In the genomic region with DNA sequence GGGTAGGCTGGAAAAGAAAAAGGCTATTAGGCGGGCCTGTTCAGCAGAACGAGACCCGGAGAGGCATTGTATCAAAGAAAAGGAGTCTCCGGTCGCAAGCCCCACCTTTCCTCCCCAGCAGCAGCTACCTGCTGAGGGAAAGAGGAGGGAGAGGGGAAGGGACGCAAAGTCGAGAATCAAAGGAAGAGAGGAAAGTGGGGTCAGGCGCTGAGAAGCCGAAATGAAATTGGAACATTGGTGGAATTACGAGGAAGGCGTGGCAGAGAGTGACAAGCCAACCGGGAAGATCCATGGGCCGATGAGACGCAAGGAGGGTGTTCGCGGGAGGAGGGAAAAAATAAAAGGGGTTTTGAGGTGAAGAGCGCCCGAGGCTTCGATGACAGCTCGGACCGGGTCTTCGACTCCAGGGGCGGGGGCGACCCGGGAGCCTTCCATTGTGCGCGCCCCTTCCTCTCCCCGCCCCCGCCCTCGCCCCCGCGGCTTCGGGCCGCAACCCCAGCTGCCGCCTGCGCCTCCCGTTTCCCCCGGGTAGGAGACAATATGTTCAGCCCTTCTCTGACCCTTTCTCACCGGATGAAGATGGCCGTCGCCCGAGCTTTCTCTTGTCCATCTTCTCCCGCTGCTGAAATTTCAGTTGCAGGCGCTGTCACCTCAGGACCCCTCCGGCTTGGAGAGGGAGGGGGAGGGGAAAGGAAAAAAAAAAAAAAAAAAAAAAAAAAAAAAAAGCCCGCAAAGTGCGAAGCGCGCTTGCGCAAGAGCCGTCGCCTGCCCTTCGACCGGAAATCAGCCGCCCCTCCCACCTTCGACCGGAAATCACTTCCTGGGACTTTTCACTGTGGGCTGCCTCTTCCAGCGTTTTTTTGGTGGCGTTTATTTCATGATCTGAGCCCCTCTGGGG, we compare ENCODE assay signal across 8 cellular contexts. TPM values are rescaled to one million over a fixed set of nuclear protein-coding genes. Genes with fewer than 3 reads are reported as not detected.
DNase-seq lines count a peak whose midpoint lies in the region; ATAC-seq and TF ChIP-seq lines count a peak whose summit lies in the region.

A gene with protein sequence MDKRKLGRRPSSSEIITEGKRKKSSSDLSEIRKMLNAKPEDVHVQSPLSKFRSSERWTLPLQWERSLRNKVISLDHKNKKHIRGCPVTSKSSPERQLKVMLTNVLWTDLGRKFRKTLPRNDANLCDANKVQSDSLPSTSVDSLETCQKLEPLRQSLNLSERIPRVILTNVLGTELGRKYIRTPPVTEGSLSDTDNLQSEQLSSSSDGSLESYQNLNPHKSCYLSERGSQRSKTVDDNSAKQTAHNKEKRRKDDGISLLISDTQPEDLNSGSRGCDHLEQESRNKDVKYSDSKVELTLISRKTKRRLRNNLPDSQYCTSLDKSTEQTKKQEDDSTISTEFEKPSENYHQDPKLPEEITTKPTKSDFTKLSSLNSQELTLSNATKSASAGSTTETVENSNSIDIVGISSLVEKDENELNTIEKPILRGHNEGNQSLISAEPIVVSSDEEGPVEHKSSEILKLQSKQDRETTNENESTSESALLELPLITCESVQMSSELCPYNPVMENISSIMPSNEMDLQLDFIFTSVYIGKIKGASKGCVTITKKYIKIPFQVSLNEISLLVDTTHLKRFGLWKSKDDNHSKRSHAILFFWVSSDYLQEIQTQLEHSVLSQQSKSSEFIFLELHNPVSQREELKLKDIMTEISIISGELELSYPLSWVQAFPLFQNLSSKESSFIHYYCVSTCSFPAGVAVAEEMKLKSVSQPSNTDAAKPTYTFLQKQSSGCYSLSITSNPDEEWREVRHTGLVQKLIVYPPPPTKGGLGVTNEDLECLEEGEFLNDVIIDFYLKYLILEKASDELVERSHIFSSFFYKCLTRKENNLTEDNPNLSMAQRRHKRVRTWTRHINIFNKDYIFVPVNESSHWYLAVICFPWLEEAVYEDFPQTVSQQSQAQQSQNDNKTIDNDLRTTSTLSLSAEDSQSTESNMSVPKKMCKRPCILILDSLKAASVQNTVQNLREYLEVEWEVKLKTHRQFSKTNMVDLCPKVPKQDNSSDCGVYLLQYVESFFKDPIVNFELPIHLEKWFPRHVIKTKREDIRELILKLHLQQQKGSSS (minus strand): TSS at position 692 of the 898 bp plus-strand sequence. CDS start 82 bp downstream, at position 610.

- peak; percentile 63 for ATAC-seq in CD8-positive, alpha-beta T cell
- peak; percentile 25 for ATAC-seq in GM19468 (IDR thresholded peaks at IDR 0.05; ENCODE audit: extremely low read depth, unreplicated experiment)

- H4K20me1 ChIP-seq in OCI-LY7 (ENCODE audit: insufficient read depth, low read length) = no peaks in the 10 kb centered on the region

- no peaks in the 10 kb centered on the region for H3K9me3 Mint-ChIP-seq in CD8-positive, alpha-beta T cell

- DNase-seq in CD8-positive, alpha-beta T cell = peak; percentile 38 to 85 (median 72)
- DNase-seq in OCI-LY7 (ENCODE audit: low spot score) = peak; percentile 86
- peak; percentile 74 for DNase-seq in activated T-cell treated with anti-CD3 and anti-CD28 coated beads, Interleukin-2, amount 50 U/mL, for 1 hour
- DNase-seq in epithelial cell of proximal tubule (ENCODE audit: low read depth) = peak; percentile 32
- peak; percentile 84 for DNase-seq in stimulated activated CD8-positive, alpha-beta memory T cell treated with anti-CD3 and anti-CD28 coated beads, Interleukin-4, amount 100 ng/mL, for 48 hours

- peak within 1 kb of the TSS; percentile 67 for H3K4me3 ChIP-seq in CD8-positive, alpha-beta T cell (ENCODE audit: low read depth, low read length)
- peak within 1 kb of the TSS; percentile 82 for H3K4me3 ChIP-seq in HUES64 (ENCODE audit: low read length)
- peak within 1 kb of the TSS; percentile 85 for H3K4me3 ChIP-seq in OCI-LY7 (ENCODE audit: low read depth, low read length, poor library complexity, severe bottlenecking)
- peak within 1 kb of the TSS; percentile 89 for H3K4me3 ChIP-seq in epithelial cell of proximal tubule (ENCODE audit: low read depth, low read length)
- H3K4me3 ChIP-seq in mucosa of rectum (ENCODE audit: low read length in 2 of 2) = peak within 1 kb of the TSS; percentile 87 to 93

- POLR2A ChIA-PET in CD8-positive, alpha-beta T cell (lab: Charles Lee) = interaction anchor here (0.7 to 2.7 kb wide), 15 partner anchors 8 to 212 kb away, joined by 3 to 17 read pairs (median 4); a partner anchor contains a TSS
- POLR2A ChIA-PET in OCI-LY7 (lab: Charles Lee) = interaction anchor here (0.5 to 3.4 kb wide), 12 partner anchors 8 to 716 kb away, joined by 3 to 11 read pairs (median 3); a partner anchor contains a TSS

- H3K9me3 ChIP-seq in CD8-positive, alpha-beta T cell (ENCODE audit: low read length) = no peaks in the 10 kb centered on the region
- H3K9me3 ChIP-seq in HUES64 (ENCODE audit: insufficient read depth, low read depth, low read length) (no peaks in the 10 kb centered on the region; the same call in 1 of the 2 replicates), OCI-LY7 (ENCODE audit: low read length) (no peaks in the 10 kb centered on the region), mucosa of rectum (ENCODE audit: control insufficient read depth in 2 of 2, low read length in 2 of 2) (no peaks in the 10 kb centered on the region)

- WGBS in HUES64 = under 1% methylated on average over 59 of the region's 59 CpGs

- H3K9me2 ChIP-seq in OCI-LY7 (ENCODE audit: insufficient read depth, low read length) = no peaks in the 10 kb centered on the region

- peaks cover 17% of the 10 kb centered on the region for H3K79me2 ChIP-seq in OCI-LY7 (ENCODE audit: insufficient read depth, low read depth, low read length)

- peaks cover 19% of the 10 kb centered on the region for H3K36me3 Mint-ChIP-seq in CD8-positive, alpha-beta T cell

- H2AFZ ChIP-seq in OCI-LY7 (ENCODE audit: low read length) = peak within 1 kb of the TSS; percentile 100

- intact Hi-C loops in CD8-positive, alpha-beta T cell (cut with DNase I, micrococcal nuclease) = loop anchor here (1.0 to 5.0 kb wide), 6 partner anchors 35 to 164 kb away; a partner anchor contains a TSS
- intact Hi-C loops in OCI-LY7 (cut with micrococcal nuclease; ENCODE audit: unreplicated experiment) = loop anchor here (2.0 kb wide), 2 partner anchors 48 to 164 kb away; a partner anchor contains a TSS

- H3K4me2 ChIP-seq in OCI-LY7 (ENCODE audit: low read length) = peak within 1 kb of the TSS; percentile 87

- BruUV-seq in OCI-LY7 (replicated peaks; lab: Mats Ljungman, UMichigan) = TSS peak; percentile 63

- no peaks in the 10 kb centered on the region for H3K27me3 ChIP-seq in CD8-positive, alpha-beta T cell (ENCODE audit: insufficient read depth, low read length)
- H3K27me3 ChIP-seq in HUES64 (ENCODE audit: insufficient read depth, low read length) (no peaks in the 10 kb centered on the region), mucosa of rectum (ENCODE audit: control insufficient read depth in 2 of 2, insufficient read depth in 2 of 2, low read length in 2 of 2) (peaks cover 0 to 3% of the 10 kb centered on the region in 2 donors)

- CTCF ChIA-PET in CD8-positive, alpha-beta T cell (lab: Charles Lee) = interaction anchor here (0.6 to 2.8 kb wide), 8 partner anchors 10 to 158 kb away, joined by 3 to 8 read pairs (median 3); a partner anchor contains a TSS
- CTCF ChIA-PET in OCI-LY7 (lab: Charles Lee; ENCODE audit: unreplicated experiment) = interaction anchor here (1.1 kb wide), 1 partner anchor 9 kb away, joined by 4 read pairs; no protein-coding TSS in a partner anchor

- peaks cover 28% of the 10 kb centered on the region for H3K4me1 ChIP-seq in CD8-positive, alpha-beta T cell (ENCODE audit: insufficient read depth, low read length)
- H3K4me1 ChIP-seq in HUES64 (ENCODE audit: insufficient read depth, low read length) (peaks cover 7% of the 10 kb centered on the region; the same call in 1 of the 2 replicates), OCI-LY7 (ENCODE audit: insufficient read depth, low read length, poor library complexity, severe bottlenecking) (peaks cover 13% of the 10 kb centered on the region), mucosa of rectum (ENCODE audit: control insufficient read depth in 2 of 2, insufficient read depth in 2 of 2, low read length in 2 of 2) (peaks cover 2 to 6% of the 10 kb centered on the region in 2 donors)

- H3K9ac ChIP-seq in HUES64 (ENCODE audit: low read depth, low read length) (peak within 1 kb of the TSS; percentile 71), mucosa of rectum (ENCODE audit: low read depth in 1 of 2, low read length in 2 of 2) (peak within 1 kb of the TSS; percentile 88 to 92)

- H3K4me1 Mint-ChIP-seq in CD8-positive, alpha-beta T cell (ENCODE audit: low read depth) = peaks cover 59% of the 10 kb centered on the region

- H3K4me3 Mint-ChIP-seq in CD8-positive, alpha-beta T cell = peak within 1 kb of the TSS; percentile 100

- H3K27ac Mint-ChIP-seq in CD8-positive, alpha-beta T cell = peak within 1 kb of the TSS; percentile 99

- no peaks in the 10 kb centered on the region for H3K36me3 ChIP-seq in CD8-positive, alpha-beta T cell (ENCODE audit: insufficient read depth, low read length)
- H3K36me3 ChIP-seq in HUES64 (ENCODE audit: insufficient read depth, low read length) = no peaks in the 10 kb centered on the region
- no peaks in the 10 kb centered on the region for H3K36me3 ChIP-seq in OCI-LY7 (ENCODE audit: insufficient read depth, low read length)
- no peaks in the 10 kb centered on the region for H3K36me3 ChIP-seq in mucosa of rectum (ENCODE audit: control insufficient read depth in 2 of 2, insufficient read depth in 2 of 2, low read length in 2 of 2)

- H3K27ac ChIP-seq in CD8-positive, alpha-beta T cell (ENCODE audit: low read depth, low read length) = peak within 1 kb of the TSS; percentile 75
- H3K27ac ChIP-seq in HUES64 (ENCODE audit: low read depth, low read length) = peak within 1 kb of the TSS; percentile 80
- peak within 1 kb of the TSS; percentile 64 for H3K27ac ChIP-seq in OCI-LY7 (ENCODE audit: low read depth, low read length, poor library complexity, severe bottlenecking)
- H3K27ac ChIP-seq in mucosa of rectum (ENCODE audit: low read depth in 2 of 2, low read length in 2 of 2) = peak within 1 kb of the TSS; percentile 90 to 92

- no peak for TF ChIP-seq CTCF in CD8-positive, alpha-beta T cell (IDR thresholded peaks at IDR 0.05)
- TF ChIP-seq CTCF in OCI-LY7 (conservative IDR thresholded peaks at IDR 0.05; ENCODE audit: low read length) (no peak), epithelial cell of proximal tubule (conservative IDR thresholded peaks at IDR 0.05; ENCODE audit: low read depth, low read length) (no peak)

- H3K27me3 Mint-ChIP-seq in CD8-positive, alpha-beta T cell (ENCODE audit: low read depth) = no peaks in the 10 kb centered on the region

RNA-seq across cellular contexts. Expression of the gene that starts here (rescaled TPM):
- total RNA-seq in CD8-positive, alpha-beta T cell = 10 to 100 TPM; 28.3 to 29.1 TPM
- 5.7 TPM for polyA plus RNA-seq in HUES64 (2013, experiment 1 of 2)
- polyA plus RNA-seq in HUES64 (2013, experiment 2 of 2) = 7.9 TPM
- 13.6 and 17.7 TPM in 2 replicates for total RNA-seq in OCI-LY7 (2014; rRNA removed; shearing (Covaris generic))
- 18.0 and 19.5 TPM in 2 replicates for total RNA-seq in OCI-LY7 (2022)
- total RNA-seq in epithelial cell of proximal tubule = 5.0 and 11.8 TPM in 2 replicates

Comparison
In these comparisons a context has a peak if more than half of its experiments do, and no peak if none do; other contexts are left out.
1. Peak in every context shown above with its lines: DNase-seq, ATAC-seq, H3K4me3 ChIP-seq and H3K27ac ChIP-seq.
2. DNase-seq: peak in every context shown above with its lines; median percentile 86 in OCI-LY7; 84 in stimulated activated CD8-positive, alpha-beta memory T cell treated with anti-CD3 and anti-CD28 coated beads, Interleukin-4, amount 100 ng/mL, for 48 hours; 74 in activated T-cell treated with anti-CD3 and anti-CD28 coated beads, Interleukin-2, amount 50 U/mL, for 1 hour; 72 in CD8-positive, alpha-beta T cell; 32 in epithelial cell of proximal tubule.